Comparison of ENCODE assay signal across 8 cellular contexts in genomic region chr7:91394757-91395156, GRCh38.
DNase-seq lines count a peak whose midpoint lies in the region; ATAC-seq, FAIRE-seq and TF ChIP-seq lines count a peak whose summit lies in the region.
"Not testable (repeated sequence)": the region's sequence is repeated elsewhere in the genome, so short reads cannot be mapped to it uniquely, and the experiment has no call there.

No MANE protein-coding gene starts in this region.

- H3K79me2 ChIP-seq in OCI-LY3 (ENCODE audit: low read length); K562 (ENCODE audit: control insufficient read depth, insufficient read depth, low read length); mesendoderm (ENCODE audit: control insufficient read depth, insufficient read depth, low read length): not testable (repeated sequence)

- H4K20me1 ChIP-seq in OCI-LY3 (ENCODE audit: insufficient read depth, low read length); K562 (replicated peaks; ENCODE audit: control insufficient read depth, insufficient read depth, low read length): not testable (repeated sequence)

- not testable (repeated sequence) for H3K4me1 Mint-ChIP-seq in Caco-2 (ENCODE audit: low read depth, unreplicated experiment); osteocyte (ENCODE audit: unreplicated experiment); type B pancreatic cell (ENCODE audit: unreplicated experiment)

- H2BK5ac ChIP-seq in mesendoderm (ENCODE audit: low read length) = not testable (repeated sequence)

- intact Hi-C loops in Caco-2 (cut with micrococcal nuclease; ENCODE audit: unreplicated experiment); K562 (cut with micrococcal nuclease): not testable (repeated sequence)

- not testable (repeated sequence) for H3K9me1 ChIP-seq in K562 (ENCODE audit: control insufficient read depth, insufficient read depth, low read length)

- not testable (repeated sequence) for H2BK15ac ChIP-seq in mesendoderm (replicated peaks; ENCODE audit: low read depth)

- H2AFZ ChIP-seq in OCI-LY3 (ENCODE audit: low read depth, low read length) = not testable (repeated sequence)
- peak overlapping the region; percentile 96 for H2AFZ ChIP-seq in K562 (ENCODE audit: low read depth, low read length)

- H3K18ac ChIP-seq in mesendoderm (ENCODE audit: low read length) = not testable (repeated sequence)

- not testable (repeated sequence) for H3K36me3 Mint-ChIP-seq in Caco-2 (ENCODE audit: insufficient read depth, unreplicated experiment); osteocyte (ENCODE audit: unreplicated experiment); type B pancreatic cell

- H3K4me3 Mint-ChIP-seq in Caco-2 (ENCODE audit: unreplicated experiment) (peak overlapping the region; percentile 69), osteocyte (ENCODE audit: unreplicated experiment) (peak overlapping the region; percentile 35), type B pancreatic cell (peak overlapping the region; percentile 77)

- H3K27me3 ChIP-seq in Caco-2 (replicated peaks; ENCODE audit: control insufficient read depth, insufficient read depth, low read length); OCI-LY3 (ENCODE audit: low read depth, low read length); K562 (ENCODE audit: control insufficient read depth in 2 of 2, insufficient read depth in 2 of 2, low read length in 2 of 2); mesendoderm (ENCODE audit: insufficient read depth, low read length, poor library complexity): not testable (repeated sequence)
- H3K27me3 ChIP-seq in HUES48 (ENCODE audit: control insufficient read depth, insufficient read depth, low read length) = peaks cover 38% of the 10 kb centered on the region
- peaks cover 37% of the 10 kb centered on the region for H3K27me3 ChIP-seq in iPS-15b (ENCODE audit: control insufficient read depth, insufficient read depth, low read length)

- H3K56ac ChIP-seq in mesendoderm (ENCODE audit: low read length) = peak overlapping the region; percentile 34

- POLR2A ChIA-PET in Caco-2 (lab: Charles Lee) = not testable (repeated sequence)
- POLR2A ChIA-PET in K562 (lab: Yijun Ruan, JAX) = interaction anchor here (0.9 kb wide), 1 partner anchor 9 kb away, joined by 8 read pairs; no protein-coding TSS in a partner anchor

- H3K9me3 ChIP-seq in Caco-2; HUES48 (ENCODE audit: control insufficient read depth, insufficient read depth, low read length); OCI-LY3 (ENCODE audit: insufficient read depth, low read length); K562 (replicated peaks; ENCODE audit: control insufficient read depth, insufficient read depth, low read depth, low read length); iPS-15b (ENCODE audit: control insufficient read depth, insufficient read depth, low read length): not testable (repeated sequence)

- H3K9me3 Mint-ChIP-seq in Caco-2 (ENCODE audit: unreplicated experiment); osteocyte (ENCODE audit: unreplicated experiment); type B pancreatic cell: not testable (repeated sequence)

- not testable (repeated sequence) for ATAC-seq in K562

- TF ChIP-seq POLR2A in K562 (conservative IDR thresholded peaks at IDR 0.05) = 0 out of 2 replicates have a peak, but pooled peaks have one; percentile 13

- BruUV-seq in Caco-2 (replicated peaks; lab: Mats Ljungman, UMichigan); K562 (replicated peaks; lab: Mats Ljungman, UMichigan): not testable (repeated sequence)

- not testable (repeated sequence) for DNase-seq in Caco-2; K562 (ENCODE audit: extremely low read depth in 1 of 4, low spot score in 3 of 4); mesendoderm; osteocyte (ENCODE audit: extremely low spot score, unreplicated experiment); type B pancreatic cell (ENCODE audit: extremely low spot score, unreplicated experiment)

- TF ChIP-seq EP300 in K562 (IDR thresholded peaks at IDR 0.05; ENCODE audit: low read length) = not testable (repeated sequence)

- H2AK5ac ChIP-seq in mesendoderm (ENCODE audit: low read length) = not testable (repeated sequence)

- not testable (repeated sequence) for TF ChIP-seq CTCF in Caco-2 (IDR thresholded peaks at IDR 0.05; ENCODE audit: insufficient read depth in 1 of 2, low read depth in 1 of 2, low read length in 1 of 2, severe bottlenecking in 1 of 2, unreplicated experiment in 1 of 2); OCI-LY3 (IDR thresholded peaks at IDR 0.05; ENCODE audit: low read depth, low read length); K562 (IDR thresholded peaks at IDR 0.05 in 2 of 3, conservative IDR thresholded peaks at IDR 0.05 in 1 of 3; ENCODE audit: insufficient read depth in 2 of 3, low read depth in 1 of 3, low read length in 3 of 3); osteocyte (IDR thresholded peaks at IDR 0.05); type B pancreatic cell (conservative IDR thresholded peaks at IDR 0.05)

- not testable (repeated sequence) for H3K9ac ChIP-seq in HUES48 (ENCODE audit: low read depth, low read length); iPS-15b (ENCODE audit: low read depth, low read length); mesendoderm (ENCODE audit: low read length)
- peak overlapping the region; percentile 35; the same call in 1 of the 2 replicates for H3K9ac ChIP-seq in OCI-LY3 (ENCODE audit: low read length)
- H3K9ac ChIP-seq in K562 (ENCODE audit: insufficient read depth in 1 of 2, low read depth in 2 of 2, low read length in 2 of 2) = peak overlapping the region; percentile 41 to 51; a peak in 2 of 4 replicates

- H3K23ac ChIP-seq in mesendoderm (ENCODE audit: low read length) = not testable (repeated sequence)

- not testable (repeated sequence) for H3K36me3 ChIP-seq in Caco-2 (ENCODE audit: control insufficient read depth, insufficient read depth, low read length); HUES48 (ENCODE audit: control insufficient read depth, insufficient read depth, low read length); OCI-LY3 (replicated peaks; ENCODE audit: low read depth, low read length); K562 (ENCODE audit: control insufficient read depth, insufficient read depth, low read length); iPS-15b (ENCODE audit: control insufficient read depth, insufficient read depth, low read length); mesendoderm (ENCODE audit: control insufficient read depth, insufficient read depth, low read length)

- WGBS in K562 (ENCODE audit: insufficient coverage, low coverage, missing lambda C conversion rate) = 36% methylated on average over 1 of the region's 7 CpGs
- no CpG with 5 or more reads among the region's 7 CpGs for WGBS in mesendoderm (ENCODE audit: extremely low coverage, insufficient coverage, low lambda C conversion rate)

- CTCF ChIA-PET in Caco-2 (lab: Charles Lee); K562 (lab: Yijun Ruan, JAX; ENCODE audit: low intra/inter-chr PET ratio): not testable (repeated sequence)

- H3K4me2 ChIP-seq in OCI-LY3 (ENCODE audit: low read length) (peak overlapping the region; percentile 34; the same call in 1 of the 2 replicates), K562 (ENCODE audit: insufficient read depth, low read length) (peak overlapping the region; percentile 77)
- H3K4me2 ChIP-seq in mesendoderm (ENCODE audit: low read length) = not testable (repeated sequence)

- not testable (repeated sequence) for H3K79me1 ChIP-seq in mesendoderm (ENCODE audit: low read length)

- TF ChIP-seq RAD21 in K562 (CRISPR knock-in tag; conservative IDR thresholded peaks at IDR 0.05 in 1 of 2, IDR thresholded peaks at IDR 0.05 in 1 of 2) = not testable (repeated sequence)

- H3K27ac Mint-ChIP-seq in Caco-2 (ENCODE audit: unreplicated experiment); osteocyte (ENCODE audit: unreplicated experiment): not testable (repeated sequence)
- peak overlapping the region; percentile 75 for H3K27ac Mint-ChIP-seq in type B pancreatic cell

- FAIRE-seq in K562 (lab: Jason Lieb, UNC) = not testable (repeated sequence)

- not testable (repeated sequence) for H4K5ac ChIP-seq in mesendoderm (ENCODE audit: low read length)

- in situ Hi-C loops in K562 (cut with MboI) = not testable (repeated sequence)

- H3K4me3 ChIP-seq in Caco-2 (ENCODE audit: low read depth, low read length) (peak overlapping the region; percentile 19), HUES48 (ENCODE audit: low read depth, low read length) (peak overlapping the region; percentile 48), OCI-LY3 (ENCODE audit: low read length) (peak overlapping the region; percentile 70), K562 (peak overlapping the region; percentile 44), iPS-15b (ENCODE audit: low read depth, low read length) (peak overlapping the region; percentile 32)
- H3K4me3 ChIP-seq in mesendoderm (ENCODE audit: low read length) = not testable (repeated sequence)

- not testable (repeated sequence) for H3K4ac ChIP-seq in mesendoderm (ENCODE audit: low read depth, low read length)

- not testable (repeated sequence) for H3K27me3 Mint-ChIP-seq in Caco-2 (ENCODE audit: insufficient read depth, unreplicated experiment); osteocyte (ENCODE audit: unreplicated experiment); type B pancreatic cell

- not testable (repeated sequence) for H3K4me1 ChIP-seq in Caco-2; HUES48 (ENCODE audit: control insufficient read depth, insufficient read depth, low read length); OCI-LY3 (ENCODE audit: low read length); K562 (replicated peaks in 1 of 2; ENCODE audit: control insufficient read depth in 2 of 2, insufficient read depth in 2 of 2, low read length in 2 of 2); iPS-15b (ENCODE audit: control insufficient read depth, insufficient read depth, low read length); mesendoderm (ENCODE audit: control insufficient read depth, low read depth, low read length)

- not testable (repeated sequence) for H3K27ac ChIP-seq in HUES48 (ENCODE audit: low read depth, low read length); OCI-LY3 (ENCODE audit: low read length); mesendoderm (ENCODE audit: low read depth, low read length)
- H3K27ac ChIP-seq in K562 (ENCODE audit: extremely low read depth, low read depth, low read length) = peak overlapping the region; percentile 57; the same call in 1 of the 3 replicates

- not testable (repeated sequence) for H4K8ac ChIP-seq in mesendoderm (ENCODE audit: low read depth, low read length)

- not testable (repeated sequence) for H2BK120ac ChIP-seq in mesendoderm (ENCODE audit: low read depth, low read length)
